In genomic region chr22:21735198-21736083, GRCh38 we compare ENCODE assay signal across 8 cellular contexts. TPM values are rescaled to one million over a fixed set of nuclear protein-coding genes. Genes with fewer than 3 reads are reported as not detected.
DNase-seq lines count a peak whose midpoint lies in the region; ATAC-seq and TF ChIP-seq lines count a peak whose summit lies in the region.

Gene YPEL1, minus strand, starts transcription at chr22:21735794. Its CDS starts 25,050 bp downstream, at chr22:21710744.

- no peaks in the 10 kb centered on the region for H3K36me3 ChIP-seq in kidney epithelial cell (ENCODE audit: control insufficient read depth, insufficient read depth, low read length)

- H3K4me3 Mint-ChIP-seq in chondrocyte (ENCODE audit: unreplicated experiment): peak within 1 kb of the TSS; percentile 79

- H3K27me3 Mint-ChIP-seq in chondrocyte (ENCODE audit: low read depth): no peaks in the 10 kb centered on the region

- H3K36me3 Mint-ChIP-seq in chondrocyte (ENCODE audit: low read depth): no peaks in the 10 kb centered on the region

- TF ChIP-seq CTCF in AG10803 (conservative IDR thresholded peaks at IDR 0.05; ENCODE audit: low read length) (no peak), chondrocyte (IDR thresholded peaks at IDR 0.05) (no peak), kidney epithelial cell (IDR thresholded peaks at IDR 0.05; ENCODE audit: insufficient read depth, low read length, poor library complexity, severe bottlenecking) (no peak)

- H3K4me3 ChIP-seq in AG10803 (ENCODE audit: low read length) (peak within 1 kb of the TSS; percentile 51), kidney epithelial cell (ENCODE audit: low read depth, low read length) (peak within 1 kb of the TSS; percentile 57)

- peaks cover 8% of the 10 kb centered on the region for H3K4me1 Mint-ChIP-seq in chondrocyte (ENCODE audit: low read depth)

- ATAC-seq in GM19035 (IDR thresholded peaks at IDR 0.05; ENCODE audit: unreplicated experiment): peak; percentile 84
- ATAC-seq in HG03342 (IDR thresholded peaks at IDR 0.05; ENCODE audit: unreplicated experiment): peak; percentile 78

- peaks cover 7% of the 10 kb centered on the region for H3K27me3 ChIP-seq in kidney epithelial cell (ENCODE audit: control insufficient read depth, insufficient read depth, low read length)

- H3K9me3 Mint-ChIP-seq in chondrocyte (ENCODE audit: low read depth): no peaks in the 10 kb centered on the region

- DNase-seq in AG10803 (ENCODE audit: low read depth) (peak; percentile 95), NCI-H510A (lab: John Stamatoyannopoulos, UW) (peak; percentile 87), chondrocyte (ENCODE audit: low spot score) (peak; percentile 98), kidney epithelial cell (ENCODE audit: low read depth) (peak; percentile 81)
- peak; percentile 88 to 89 for DNase-seq in activated CD4-positive, alpha-beta T cell treated with anti-CD3 and anti-CD28 coated beads for 24 hours (ENCODE audit: low read depth in 2 of 2)
- DNase-seq in stimulated activated CD4-positive, alpha-beta T cell treated with anti-CD3 and anti-CD28 coated beads, Interleukin-15, amount 100 ng/mL, for 1 hour (ENCODE audit: low read depth in 1 of 2, low spot score in 1 of 2): peak; percentile 93 to 95

- no peak within 1 kb of the TSS for H3K27ac Mint-ChIP-seq in chondrocyte (ENCODE audit: unreplicated experiment)

RNA-seq across cellular contexts. Expression of gene YPEL1, which starts in this region (rescaled TPM):
- total RNA-seq in chondrocyte (2.6 to 6.0 TPM (median 5.4 TPM) in 3 replicates), kidney epithelial cell (2.8 and 4.9 TPM in 2 replicates)

Comparison
In these comparisons a context has a peak if more than half of its experiments do, and no peak if none do; other contexts are left out.
1. Peak in every context shown above with its lines: DNase-seq, ATAC-seq and H3K4me3 ChIP-seq.